In genomic region chr20:52103911-52104545, GRCh38 we compare ENCODE assay signal across 8 cellular contexts.
DNase-seq lines count a peak whose midpoint lies in the region; ATAC-seq, FAIRE-seq and TF ChIP-seq lines count a peak whose summit lies in the region.

No MANE protein-coding gene starts in this region.

- no peak overlapping the region for H3K27ac ChIP-seq in Peyer's patch
- peak overlapping the region; percentile 42 for H3K27ac ChIP-seq in endothelial cell of umbilical vein (ENCODE audit: insufficient read depth, low read depth, low read length)

- H3K9ac ChIP-seq in endothelial cell of umbilical vein (replicated peaks; ENCODE audit: extremely low read depth, insufficient read depth, low read length), result peak overlapping the region; percentile 67

- H3K27ac Mint-ChIP-seq in osteocyte (ENCODE audit: unreplicated experiment), result peak overlapping the region; percentile 80

- H3K27me3 ChIP-seq in Peyer's patch (peaks cover 0 to 20% of the 10 kb centered on the region in 2 donors), endothelial cell of umbilical vein (ENCODE audit: control insufficient read depth in 2 of 2, insufficient read depth in 2 of 2, low read length in 2 of 2) (no peaks in the 10 kb centered on the region)

- H3K79me2 ChIP-seq in endothelial cell of umbilical vein (ENCODE audit: control insufficient read depth, insufficient read depth, low read length), result peaks cover 41% of the 10 kb centered on the region

- no peaks in the 10 kb centered on the region for H3K9me1 ChIP-seq in endothelial cell of umbilical vein (replicated peaks; ENCODE audit: control insufficient read depth, extremely low read depth, insufficient read depth, low read length)

- TF ChIP-seq POLR2A in Peyer's patch (IDR thresholded peaks at IDR 0.05), result no peak
- TF ChIP-seq POLR2A in endothelial cell of umbilical vein (IDR thresholded peaks at IDR 0.05; ENCODE audit: low read depth, low read length), result no peak

- BruUV-seq in endothelial cell of umbilical vein (replicated peaks; lab: Mats Ljungman, UMichigan), result TSS peak; percentile 49

- peak overlapping the region; percentile 84 for H3K4me2 ChIP-seq in endothelial cell of umbilical vein (ENCODE audit: insufficient read depth, low read length)

- H3K9me3 Mint-ChIP-seq in osteocyte (ENCODE audit: unreplicated experiment), result no peaks in the 10 kb centered on the region

- ATAC-seq in GM21528 (IDR thresholded peaks at IDR 0.05; ENCODE audit: low FRiP score, unreplicated experiment), result no peak

- H3K4me1 Mint-ChIP-seq in osteocyte (ENCODE audit: unreplicated experiment), result peaks cover 23% of the 10 kb centered on the region

- peak overlapping the region; percentile 90 for H3K4me3 Mint-ChIP-seq in osteocyte (ENCODE audit: unreplicated experiment)

- DNase-seq in GM10248 (ENCODE audit: extremely low spot score) (peak; percentile 28), Peyer's patch (no peak), endothelial cell of umbilical vein (ENCODE audit: low read depth, low spot score) (peak; percentile 27), osteocyte (ENCODE audit: extremely low spot score, unreplicated experiment) (no peak), 8988T (no peak), RPMI8226 (no peak)
- DNase-seq in activated effector memory CD4-positive, alpha-beta T cell treated with anti-CD3 and anti-CD28 coated beads, Interleukin-2, amount 50 U/mL, for 16 hours, result no peak

- no peaks in the 10 kb centered on the region for H3K36me3 Mint-ChIP-seq in osteocyte (ENCODE audit: unreplicated experiment)

- TF ChIP-seq CTCF in GM10248 (IDR thresholded peaks at IDR 0.05; ENCODE audit: control extremely low read depth, extremely low read depth, low read depth, missing control alignments) (no peak), Peyer's patch (IDR thresholded peaks at IDR 0.05) (no peak), endothelial cell of umbilical vein (IDR thresholded peaks at IDR 0.05; ENCODE audit: extremely low read depth in 1 of 2, insufficient read depth in 1 of 2, low read depth in 1 of 2, low read length in 2 of 2) (no peak), osteocyte (IDR thresholded peaks at IDR 0.05) (no peak)

- peaks cover 4% of the 10 kb centered on the region for H3K27me3 Mint-ChIP-seq in osteocyte (ENCODE audit: unreplicated experiment)

- H4K20me1 ChIP-seq in endothelial cell of umbilical vein (replicated peaks; ENCODE audit: control insufficient read depth, extremely low read depth, insufficient read depth, low read length), result no peaks in the 10 kb centered on the region

- H2AFZ ChIP-seq in endothelial cell of umbilical vein (ENCODE audit: low read depth, low read length), result peak overlapping the region; percentile 35

- no peaks in the 10 kb centered on the region for H3K36me3 ChIP-seq in Peyer's patch
- H3K36me3 ChIP-seq in endothelial cell of umbilical vein (ENCODE audit: control insufficient read depth in 2 of 2, extremely low read depth in 1 of 2, insufficient read depth in 2 of 2, low read length in 2 of 2), result no peaks in the 10 kb centered on the region

- dilution Hi-C loops in endothelial cell of umbilical vein (cut with MboI; ENCODE audit: extremely low pct_ligation_motif_present, low sequenced_read_pairs), result no loop called here

- FAIRE-seq in endothelial cell of umbilical vein (lab: Jason Lieb, UNC), result no peak

- H3K4me3 ChIP-seq in Peyer's patch (peak overlapping the region; percentile 17 to 50 (median 40)), endothelial cell of umbilical vein (replicated peaks in 1 of 3; ENCODE audit: insufficient read depth in 1 of 3, low read depth in 1 of 3, low read length in 3 of 3) (peak overlapping the region; percentile 43 to 71 (median 64))

- CTCF ChIA-PET in GM10248 (lab: Yijun Ruan, JAX), result interaction anchor here (1.2 to 1.7 kb wide), 3 partner anchors 9 to 277 kb away, joined by 3 to 6 read pairs (median 4); no protein-coding TSS in a partner anchor
- CTCF ChIA-PET in endothelial cell of umbilical vein (lab: Charles Lee), result interaction anchor here (1.3 to 2.9 kb wide), 5 partner anchors 22 to 408 kb away, joined by 3 to 18 read pairs (median 4); no protein-coding TSS in a partner anchor

- POLR2A ChIA-PET in GM10248 (lab: Yijun Ruan, JAX) (no interaction called here), endothelial cell of umbilical vein (lab: Charles Lee) (no interaction called here)

- H3K9me3 ChIP-seq in Peyer's patch (no peaks in the 10 kb centered on the region), endothelial cell of umbilical vein (replicated peaks; ENCODE audit: control insufficient read depth, insufficient read depth, low read length) (no peaks in the 10 kb centered on the region)

- intact Hi-C loops in endothelial cell of umbilical vein (cut with micrococcal nuclease), result no loop called here

- H3K4me1 ChIP-seq in Peyer's patch, result peaks cover 0 to 27% (median 16%) of the 10 kb centered on the region in 4 donors
- peaks cover 26% of the 10 kb centered on the region for H3K4me1 ChIP-seq in endothelial cell of umbilical vein (ENCODE audit: control insufficient read depth, extremely low read depth, insufficient read depth, low read length)

TF ChIP-seq in endothelial cell of umbilical vein, 7 proteins besides CTCF, POLR2A, EP300 and RAD21:
- TF ChIP-seq POLR2AphosphoS5 (IDR thresholded peaks at IDR 0.05; ENCODE audit: insufficient read depth, low read depth, low read length), result no peak
- no peak for TF ChIP-seq FOS (IDR thresholded peaks at IDR 0.05; ENCODE audit: borderline replicate concordance, insufficient read depth, low read length)
- TF ChIP-seq GATA2 (IDR thresholded peaks at IDR 0.05; ENCODE audit: insufficient read depth, insufficient read length, low read depth, low read length), result no peak
- no peak for TF ChIP-seq JUN (IDR thresholded peaks at IDR 0.05; ENCODE audit: borderline replicate concordance, insufficient read depth, insufficient read length, low read depth)
- no peak for TF ChIP-seq MYC (IDR thresholded peaks at IDR 0.05; ENCODE audit: low read depth, low read length)
- no peak for TF ChIP-seq EZH2 (IDR thresholded peaks at IDR 0.05; ENCODE audit: borderline replicate concordance, low read depth, low read length, severe bottlenecking)
- TF ChIP-seq MAX (IDR thresholded peaks at IDR 0.05; ENCODE audit: insufficient read depth, insufficient read length), result no peak

Comparison
In these comparisons a context has a peak if more than half of its experiments do, and no peak if none do; other contexts are left out.
1. DNase-seq: peak in GM10248 (single experiment) and endothelial cell of umbilical vein (single experiment); none in Peyer's patch (0 of 3), osteocyte (single experiment), 8988T (single experiment), activated effector memory CD4-positive, alpha-beta T cell treated with anti-CD3 and anti-CD28 coated beads, Interleukin-2, amount 50 U/mL, for 16 hours (single experiment) and RPMI8226 (single experiment).